ENCODE assay signal across 8 cellular contexts in the genomic region with DNA sequence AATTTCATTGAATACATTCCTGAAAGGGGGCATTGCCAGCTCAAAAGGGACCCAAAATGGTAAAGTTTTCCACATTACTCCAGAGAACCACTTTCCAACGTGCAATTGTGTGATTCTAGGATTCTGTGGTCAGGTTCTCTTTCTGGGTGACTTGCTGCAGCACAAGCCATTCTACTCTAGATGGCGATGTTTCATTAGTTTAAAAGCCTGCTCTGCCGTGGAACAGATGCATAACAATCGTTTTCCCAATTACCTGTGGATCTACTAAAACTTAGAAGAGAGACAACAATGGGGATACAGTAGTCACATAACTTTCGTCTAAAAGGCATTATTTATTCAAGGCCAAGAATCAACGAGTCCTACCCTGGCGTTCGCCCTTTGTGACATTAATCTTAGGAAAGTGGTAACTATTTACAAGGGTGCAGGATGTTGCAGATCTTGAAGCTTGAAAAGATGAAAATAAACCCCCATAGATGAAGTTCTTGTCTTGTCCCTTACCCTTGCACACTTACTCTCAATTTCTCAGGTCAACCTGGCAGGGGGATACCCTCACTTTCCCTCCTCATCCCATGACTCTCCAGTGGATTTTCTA.
DNase-seq lines count a peak whose midpoint lies in the region; ATAC-seq, FAIRE-seq and TF ChIP-seq lines count a peak whose summit lies in the region.

No MANE protein-coding gene starts in this region.

- H3K4me1 ChIP-seq in RWPE2 (ENCODE audit: insufficient read depth, poor library complexity, severe bottlenecking) = no peaks in the 10 kb centered on the region
- no peaks in the 10 kb centered on the region for H3K4me1 ChIP-seq in fibroblast of lung (ENCODE audit: control insufficient read depth, extremely low read depth, insufficient read depth, low read length)

- H3K4me3 ChIP-seq in RWPE2 (ENCODE audit: severe bottlenecking) (no peak overlapping the region), fibroblast of lung (replicated peaks in 1 of 4; ENCODE audit: control extremely low read depth in 1 of 4, insufficient read depth in 1 of 4, low read depth in 3 of 4, low read length in 4 of 4) (no peak overlapping the region), neural cell (ENCODE audit: low read length) (no peak overlapping the region)

- H3K79me2 ChIP-seq in fibroblast of lung (ENCODE audit: control insufficient read depth, insufficient read depth, low read length) (no peaks in the 10 kb centered on the region), neural cell (replicated peaks; ENCODE audit: insufficient read depth, low read length) (no peaks in the 10 kb centered on the region)

- H3K36me3 ChIP-seq in RWPE2 (ENCODE audit: low read depth) (no peaks in the 10 kb centered on the region), fibroblast of lung (ENCODE audit: control insufficient read depth, insufficient read depth, low read length) (no peaks in the 10 kb centered on the region), neural cell (ENCODE audit: insufficient read depth, low read length) (no peaks in the 10 kb centered on the region)

- TF ChIP-seq CTCF in LNCAP (IDR thresholded peaks at IDR 0.05) = peak; percentile 82
- TF ChIP-seq CTCF in RWPE2 (IDR thresholded peaks at IDR 0.05; ENCODE audit: poor library complexity, severe bottlenecking) = peak; percentile 94
- peak; percentile 92 to 93 for TF ChIP-seq CTCF in fibroblast of lung (conservative IDR thresholded peaks at IDR 0.05 in 1 of 2, IDR thresholded peaks at IDR 0.05 in 1 of 2; ENCODE audit: low read depth in 1 of 2, low read length in 2 of 2)
- TF ChIP-seq CTCF in neural cell (IDR thresholded peaks at IDR 0.05; ENCODE audit: poor library complexity, severe bottlenecking) = peak; percentile 92

- TF ChIP-seq RAD21 in neural cell (conservative IDR thresholded peaks at IDR 0.05) = peak; percentile 94

- no peaks in the 10 kb centered on the region for H3F3A ChIP-seq in neural cell (ENCODE audit: insufficient read depth, low read length, poor library complexity, severe bottlenecking)

- no peak overlapping the region for H3K4me2 ChIP-seq in fibroblast of lung (ENCODE audit: extremely low read depth, insufficient read depth, low read length)
- H3K4me2 ChIP-seq in neural cell (ENCODE audit: low read length) = no peak overlapping the region

- FAIRE-seq in GM19239 (lab: Jason Lieb, UNC) = peak; percentile 69

- H3K9ac ChIP-seq in fibroblast of lung (ENCODE audit: insufficient read depth, low read length) (no peak overlapping the region), neural cell (ENCODE audit: low read length) (no peak overlapping the region)

- H3K27me3 ChIP-seq in RWPE2 (ENCODE audit: insufficient read depth, poor library complexity, severe bottlenecking) (peaks cover 10% of the 10 kb centered on the region), fibroblast of lung (ENCODE audit: control insufficient read depth, insufficient read depth, low read length) (no peaks in the 10 kb centered on the region), neural cell (ENCODE audit: insufficient read depth, low read depth, low read length) (no peaks in the 10 kb centered on the region)

- peak; percentile 76 for ATAC-seq in RWPE2 (ENCODE audit: low read depth)
- no peak for ATAC-seq in HG03457 (IDR thresholded peaks at IDR 0.05; ENCODE audit: unreplicated experiment)

- H4K20me1 ChIP-seq in fibroblast of lung (ENCODE audit: control insufficient read depth, extremely low read depth, insufficient read depth, low read length) (no peaks in the 10 kb centered on the region), neural cell (ENCODE audit: insufficient read depth) (no peaks in the 10 kb centered on the region)

- DNase-seq in DMS153 (lab: John Stamatoyannopoulos, UW) = peak; percentile 45
- DNase-seq in GM19239 (ENCODE audit: insufficient read length, low spot score) = peak; percentile 20
- no peak for DNase-seq in RWPE2 (ENCODE audit: low spot score)
- DNase-seq in fibroblast of lung (ENCODE audit: low read depth in 2 of 2) = peak; percentile 34 to 69
- no peak for DNase-seq in stimulated activated CD4-positive, alpha-beta T cell treated with anti-CD3 and anti-CD28 coated beads, Interleukin-4, amount 100 ng/mL, for 4 hours

- H3K9me2 ChIP-seq in neural cell (ENCODE audit: insufficient read depth, low read length) = no peaks in the 10 kb centered on the region

- H3K9me3 ChIP-seq in RWPE2 (ENCODE audit: severe bottlenecking) = no peaks in the 10 kb centered on the region
- H3K9me3 ChIP-seq in fibroblast of lung (ENCODE audit: control insufficient read depth, insufficient read depth, low read depth, low read length) = no peaks in the 10 kb centered on the region
- H3K9me3 ChIP-seq in neural cell (ENCODE audit: low read length) = no peaks in the 10 kb centered on the region

- H3K27ac ChIP-seq in RWPE2 (ENCODE audit: poor library complexity, severe bottlenecking) (no peak overlapping the region), fibroblast of lung (ENCODE audit: insufficient read depth, low read length) (no peak overlapping the region), neural cell (ENCODE audit: low read length) (no peak overlapping the region)

- no peak overlapping the region for H2AFZ ChIP-seq in fibroblast of lung (ENCODE audit: low read length)
- H2AFZ ChIP-seq in neural cell (ENCODE audit: low read depth, low read length) = no peak overlapping the region

- TF ChIP-seq EP300 in neural cell (conservative IDR thresholded peaks at IDR 0.05; ENCODE audit: poor library complexity, severe bottlenecking) = no peak

TF ChIP-seq in neural cell, 6 proteins besides CTCF, POLR2A, EP300 and RAD21:
- TF ChIP-seq EZH2 (IDR thresholded peaks at IDR 0.05; ENCODE audit: borderline replicate concordance, insufficient read depth, low read length, poor library complexity, severe bottlenecking) (no peak), SMC3 (conservative IDR thresholded peaks at IDR 0.05; ENCODE audit: poor library complexity) (peak; percentile 93)

Comparison
In these comparisons a context has a peak if more than half of its experiments do, and no peak if none do; other contexts are left out.
1. DNase-seq: peak in DMS153 (single experiment), GM19239 (single experiment) and fibroblast of lung (2 of 2); none in RWPE2 (single experiment) and stimulated activated CD4-positive, alpha-beta T cell treated with anti-CD3 and anti-CD28 coated beads, Interleukin-4, amount 100 ng/mL, for 4 hours (0 of 2).
2. Peak in every context shown above with its lines, with median percentiles within 50 percentile points of each other: CTCF ChIP-seq.